ENCODE assay signal across 10 cellular contexts in the genomic region with DNA sequence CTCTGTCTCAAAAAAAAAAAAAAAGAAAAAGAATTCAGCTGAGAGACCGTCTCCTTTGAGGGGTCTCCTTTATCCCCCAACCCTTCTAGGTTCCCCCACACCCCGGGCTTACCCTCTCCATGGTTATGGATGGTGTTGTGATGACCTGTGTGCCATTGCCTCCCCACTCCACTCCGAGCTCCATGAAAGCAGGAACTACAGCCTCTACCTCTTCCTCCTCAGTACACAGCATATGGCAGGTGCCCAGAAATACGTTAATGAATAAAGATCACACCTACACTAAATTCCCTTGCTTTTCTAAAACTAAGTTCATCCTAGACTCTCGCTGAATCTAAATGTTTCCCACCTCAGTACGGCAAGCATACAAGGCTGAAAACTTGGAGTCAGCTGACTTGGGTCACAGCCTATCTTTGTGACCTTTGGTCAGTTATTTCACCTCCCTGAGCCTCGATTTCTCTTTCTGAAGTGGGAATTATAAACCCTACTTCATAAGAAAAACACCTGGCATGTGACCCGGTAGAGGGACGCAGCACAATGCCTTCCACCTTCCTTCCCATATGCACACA. TPM values are rescaled to one million over a fixed set of nuclear protein-coding genes. Genes with fewer than 3 reads are reported as not detected.
DNase-seq lines count a peak whose midpoint lies in the region; ATAC-seq and TF ChIP-seq lines count a peak whose summit lies in the region.
"Had no signal": no experiment of that assay in that cellular context is flagged by ENCODE, and none has a peak within 500 bp of the region (broad histone marks: within the 10 kb centered on the region; RNA-seq: fewer than 3 reads in every experiment).

No MANE protein-coding gene starts in this region.

- in situ Hi-C loops in mammary epithelial cell (cut with MboI; ENCODE audit: low sequenced_read_pairs in 2 of 2): loop anchor here (5.0 to 25.0 kb wide), 3 partner anchors 285 to 407 kb away; no protein-coding TSS in a partner anchor

- CTCF ChIA-PET in mammary epithelial cell (lab: Charles Lee; ENCODE audit: low non-redundant PET): no interaction called here

- H3K36me3 Mint-ChIP-seq in osteocyte (ENCODE audit: unreplicated experiment): no peaks in the 10 kb centered on the region

- H3K4me2 ChIP-seq in mammary epithelial cell (ENCODE audit: insufficient read depth, low read depth, low read length): no peak overlapping the region

- intact Hi-C loops in mammary epithelial cell (cut with micrococcal nuclease): loop anchor here (1.0 to 2.0 kb wide), 5 partner anchors 155 to 405 kb away; no protein-coding TSS in a partner anchor
- intact Hi-C loops in breast epithelium (cut with DNase I; ENCODE audit: low total_unique reads): loop anchor here (5.0 to 10.0 kb wide), 2 partner anchors 285 to 407 kb away; no protein-coding TSS in a partner anchor
- intact Hi-C loops in dorsolateral prefrontal cortex (cut with DNase I): loop anchor here (2.0 to 10.0 kb wide), 6 partner anchors 283 to 457 kb away; a partner anchor contains a TSS
- intact Hi-C loops in upper lobe of right lung (cut with DNase I): loop anchor here (5.0 to 10.0 kb wide), 2 partner anchors 285 to 407 kb away; no protein-coding TSS in a partner anchor

- H3K27ac ChIP-seq in mammary epithelial cell (ENCODE audit: insufficient read depth, low read depth, low read length) (no peak overlapping the region), breast epithelium (no peak overlapping the region), dorsolateral prefrontal cortex (peak overlapping the region in 4 of 59 donors; percentile 63 to 79 (median 75)), mucosa of rectum (ENCODE audit: low read depth in 2 of 2, low read length in 2 of 2) (no peak overlapping the region), upper lobe of right lung (no peak overlapping the region)

- no peaks in the 10 kb centered on the region for H3K9me3 Mint-ChIP-seq in osteocyte (ENCODE audit: unreplicated experiment)
- H3K9me3 Mint-ChIP-seq: stimulated activated naive CD8-positive, alpha-beta T cell treated with anti-CD3 and anti-CD28 coated beads, Interleukin-15, Interleukin-2, amounts not matched to agents 100 ng/mL and 50 ng/mL, for 24 hours had no signal

- H3K27ac Mint-ChIP-seq in osteocyte (ENCODE audit: unreplicated experiment): no peak overlapping the region
- H3K27ac Mint-ChIP-seq: stimulated activated naive CD8-positive, alpha-beta T cell treated with anti-CD3 and anti-CD28 coated beads, Interleukin-15, Interleukin-2, amounts not matched to agents 100 ng/mL and 50 ng/mL, for 24 hours had no signal

- H2AFZ ChIP-seq in mammary epithelial cell (ENCODE audit: low read depth, low read length): peak overlapping the region; percentile 8

- no peaks in the 10 kb centered on the region for H3K36me3 ChIP-seq in mammary epithelial cell (ENCODE audit: insufficient read depth, low read length)
- no peaks in the 10 kb centered on the region for H3K36me3 ChIP-seq in breast epithelium
- no peaks in the 10 kb centered on the region for H3K36me3 ChIP-seq in mucosa of rectum (ENCODE audit: control insufficient read depth in 2 of 2, insufficient read depth in 2 of 2, low read length in 2 of 2)
- no peaks in the 10 kb centered on the region for H3K36me3 ChIP-seq in upper lobe of right lung
- H3K36me3 ChIP-seq: gastrocnemius medialis had no signal

- TF ChIP-seq POLR2A in breast epithelium (IDR thresholded peaks at IDR 0.05): no peak

- dilution Hi-C loops in mammary epithelial cell (cut with HindIII; ENCODE audit: low sequenced_read_pairs): no loop called here

- H3K4me1 Mint-ChIP-seq in osteocyte (ENCODE audit: unreplicated experiment): peaks cover 2% of the 10 kb centered on the region

- no peak for TF ChIP-seq CTCF in mammary epithelial cell (conservative IDR thresholded peaks at IDR 0.05 in 1 of 2, IDR thresholded peaks at IDR 0.05 in 1 of 2; ENCODE audit: extremely low read depth in 1 of 2, insufficient read depth in 1 of 2, low read depth in 1 of 2, low read length in 2 of 2)
- no peak for TF ChIP-seq CTCF in breast epithelium (IDR thresholded peaks at IDR 0.05)
- TF ChIP-seq CTCF in dorsolateral prefrontal cortex (IDR thresholded peaks at IDR 0.05 in 54 of 56, conservative IDR thresholded peaks at IDR 0.05 in 2 of 56; ENCODE audit: low read depth in 1 of 56, partially characterized antibody in 56 of 56): no peak
- TF ChIP-seq CTCF in upper lobe of right lung (IDR thresholded peaks at IDR 0.05): no peak
- no peak for TF ChIP-seq CTCF in osteocyte (IDR thresholded peaks at IDR 0.05)

- H3K9me3 ChIP-seq in mammary epithelial cell (replicated peaks; ENCODE audit: insufficient read depth, low read length) (no peaks in the 10 kb centered on the region), breast epithelium (no peaks in the 10 kb centered on the region), mucosa of rectum (ENCODE audit: control insufficient read depth in 2 of 2, low read length in 2 of 2) (no peaks in the 10 kb centered on the region), upper lobe of right lung (no peaks in the 10 kb centered on the region)
- H3K9me3 ChIP-seq: gastrocnemius medialis had no signal

- no peaks in the 10 kb centered on the region for H3K4me1 ChIP-seq in mammary epithelial cell (ENCODE audit: insufficient read depth, low read length)
- no peaks in the 10 kb centered on the region for H3K4me1 ChIP-seq in breast epithelium
- H3K4me1 ChIP-seq in mucosa of rectum (ENCODE audit: control insufficient read depth in 2 of 2, insufficient read depth in 2 of 2, low read length in 2 of 2): peaks cover 7 to 13% of the 10 kb centered on the region in 2 donors
- peaks cover 17% of the 10 kb centered on the region for H3K4me1 ChIP-seq in upper lobe of right lung

- no peak overlapping the region for H3K9ac ChIP-seq in mammary epithelial cell (ENCODE audit: insufficient read depth, low read length)
- peak overlapping the region in 1 of 2 donors; percentile 48 for H3K9ac ChIP-seq in mucosa of rectum (ENCODE audit: low read depth in 1 of 2, low read length in 2 of 2)

- no peaks in the 10 kb centered on the region for H3K79me2 ChIP-seq in mammary epithelial cell (ENCODE audit: insufficient read depth, low read length)

- H3K4me3 ChIP-seq in mammary epithelial cell (replicated peaks in 1 of 3; ENCODE audit: insufficient read depth in 1 of 3, low read depth in 2 of 3, low read length in 3 of 3) (no peak overlapping the region), breast epithelium (peak overlapping the region in 1 of 3 donors; percentile 41), dorsolateral prefrontal cortex (peak overlapping the region in 56 of 59 donors; percentile 12 to 68 (median 43)), mucosa of rectum (ENCODE audit: low read length in 2 of 2) (peak overlapping the region; percentile 61 to 72), upper lobe of right lung (no peak overlapping the region)

- 71% methylated on average over 9 of the region's 9 CpGs for WGBS in mammary epithelial cell (ENCODE audit: low coverage, missing lambda C conversion rate)

- H3K27me3 Mint-ChIP-seq in osteocyte (ENCODE audit: unreplicated experiment): no peaks in the 10 kb centered on the region

- H3K4me3 Mint-ChIP-seq in osteocyte (ENCODE audit: unreplicated experiment): no peak overlapping the region
- H3K4me3 Mint-ChIP-seq: stimulated activated naive CD8-positive, alpha-beta T cell treated with anti-CD3 and anti-CD28 coated beads, Interleukin-15, Interleukin-2, amounts not matched to agents 100 ng/mL and 50 ng/mL, for 24 hours had no signal

- H4K20me1 ChIP-seq in mammary epithelial cell (ENCODE audit: insufficient read depth, low read length): no peaks in the 10 kb centered on the region

- H3K27me3 ChIP-seq in mammary epithelial cell (ENCODE audit: insufficient read depth, low read length) (no peaks in the 10 kb centered on the region), breast epithelium (no peaks in the 10 kb centered on the region), dorsolateral prefrontal cortex (no peaks in the 10 kb centered on the region), mucosa of rectum (ENCODE audit: control insufficient read depth in 2 of 2, insufficient read depth in 2 of 2, low read length in 2 of 2) (peaks cover 0 to 2% of the 10 kb centered on the region in 2 donors), upper lobe of right lung (no peaks in the 10 kb centered on the region)
- H3K27me3 ChIP-seq: gastrocnemius medialis had no signal

- ATAC-seq in upper lobe of right lung (peak; percentile 24), GM21360 (IDR thresholded peaks at IDR 0.05; ENCODE audit: unreplicated experiment) (no peak)

- DNase-seq in mammary epithelial cell: no peak
- DNase-seq in breast epithelium (ENCODE audit: low spot score in 2 of 2): no peak
- DNase-seq in dorsolateral prefrontal cortex: no peak
- no peak for DNase-seq in upper lobe of right lung
- no peak for DNase-seq in stimulated activated CD4-positive, alpha-beta T cell treated with anti-CD3 and anti-CD28 coated beads, Interleukin-2, amount 100 ng/mL, for 24 hours
- DNase-seq in osteocyte (ENCODE audit: extremely low spot score, unreplicated experiment): no peak

- BruUV-seq in mammary epithelial cell (replicated peaks; lab: Mats Ljungman, UMichigan): no TSS peak

RNA-seq across cellular contexts. Expression of a gene that starts 17.1 kb away (rescaled TPM):
- total RNA-seq in mammary epithelial cell (10 to 100 TPM; 39.8 to 41.9 TPM), breast epithelium (10 to 100 TPM; 63.4 to 98.0 (median 70.8) TPM), dorsolateral prefrontal cortex (100 to 1,000 TPM in 11 of 120 experiments, 10 to 100 TPM in 109; 43.0 to 121 (median 76.8) TPM), upper lobe of right lung (44.7 TPM), osteocyte (51.2 and 52.9 TPM in 2 replicates)
- polyA plus RNA-seq in mammary epithelial cell: 58.2 TPM
- 40.6 TPM for polyA minus RNA-seq in mammary epithelial cell

RNA-seq across cellular contexts. Expression of a gene that starts 59.6 kb away (rescaled TPM):
- 10 to 100 TPM; 28.5 to 81.1 TPM for total RNA-seq in mammary epithelial cell
- polyA plus RNA-seq in mammary epithelial cell: 19.7 TPM
- polyA minus RNA-seq in mammary epithelial cell: 20.4 TPM
- 10 to 100 TPM; 29.4 to 45.2 (median 37.4) TPM for total RNA-seq in breast epithelium
- total RNA-seq in dorsolateral prefrontal cortex: 10 to 100 TPM; 37.5 to 72.3 (median 51.8) TPM
- total RNA-seq in upper lobe of right lung: 45.4 TPM
- 74.3 and 77.0 TPM in 2 replicates for total RNA-seq in osteocyte

Comparison
In these comparisons a context has a peak if more than half of its experiments do, and no peak if none do; other contexts are left out.
1. H3K4me3 ChIP-seq: peak in dorsolateral prefrontal cortex (56 of 59) and mucosa of rectum (2 of 2); none in mammary epithelial cell (0 of 3) and upper lobe of right lung (single experiment).